In the genomic region with DNA sequence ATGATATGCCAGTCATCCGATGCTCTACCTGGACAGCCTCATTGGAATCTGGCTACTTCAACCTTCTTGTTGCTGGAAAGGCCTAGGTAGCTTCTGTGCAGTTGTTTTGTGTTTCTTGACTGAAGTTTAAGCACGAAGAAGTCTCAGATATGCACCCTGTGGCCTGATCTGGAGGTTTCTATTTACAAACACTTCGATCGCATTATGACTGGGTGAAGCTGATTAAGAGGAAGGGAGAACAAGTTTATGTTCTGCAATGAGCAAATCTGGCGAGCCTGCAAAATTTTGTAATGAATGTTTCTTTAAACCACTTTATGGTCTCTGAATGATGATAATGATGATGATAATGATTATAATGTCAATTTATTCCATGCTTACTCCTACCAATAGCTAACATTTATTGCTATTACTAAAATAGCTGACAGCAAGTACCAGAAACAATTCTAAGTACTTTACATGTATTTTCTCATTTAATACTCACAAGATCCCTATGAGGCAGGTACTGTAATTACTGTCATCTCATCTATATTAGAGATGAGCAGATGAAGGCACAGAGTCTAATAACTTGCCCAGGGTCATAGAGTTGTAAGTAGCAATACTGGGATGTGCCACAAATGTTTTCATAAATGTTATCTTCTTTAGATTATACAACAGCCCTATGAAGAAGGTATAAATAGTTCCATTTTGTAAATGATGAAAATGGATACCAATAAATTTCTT, we compare ENCODE assay signal across 13 cellular contexts.
DNase-seq lines count a peak whose midpoint lies in the region; ATAC-seq and TF ChIP-seq lines count a peak whose summit lies in the region.
"Had no signal": no experiment of that assay in that cellular context is flagged by ENCODE, and none has a peak within 500 bp of the region (broad histone marks: within the 10 kb centered on the region; RNA-seq: fewer than 3 reads in every experiment).

No MANE protein-coding gene starts in this region.

- intact Hi-C loops in psoas muscle (cut with DNase I) (no loop called here), sigmoid colon (cut with DNase I) (no loop called here)

- no peaks in the 10 kb centered on the region for H4K20me1 ChIP-seq in hepatocyte (ENCODE audit: insufficient read depth, poor library complexity, severe bottlenecking)

- TF ChIP-seq CTCF in GM12865 (IDR thresholded peaks at IDR 0.05; ENCODE audit: insufficient read depth, low read depth, low read length, missing control alignments) (no peak), hepatocyte (IDR thresholded peaks at IDR 0.05; ENCODE audit: poor library complexity) (no peak), psoas muscle (IDR thresholded peaks at IDR 0.05) (no peak), sigmoid colon (IDR thresholded peaks at IDR 0.05) (no peak)

- no peaks in the 10 kb centered on the region for H3K79me2 ChIP-seq in hepatocyte

- 90% methylated on average over 5 of the region's 5 CpGs for WGBS in hepatocyte (ENCODE audit: low lambda C conversion rate, missing lambda C conversion rate)
- WGBS in psoas muscle, 3 donors = 78 to 89% (median 78%) methylated on average over 5 of the region's 5 CpGs
- 62 to 75% methylated on average over 5 of the region's 5 CpGs for WGBS in sigmoid colon, 2 donors

- H3K9me2 ChIP-seq in hepatocyte (replicated peaks; ENCODE audit: insufficient read depth) = no peaks in the 10 kb centered on the region

- no peak for TF ChIP-seq POLR2A in sigmoid colon (IDR thresholded peaks at IDR 0.05)

- H3K4me3 ChIP-seq in GM12865 (ENCODE audit: low read depth, low read length) (no peak overlapping the region), hepatocyte (no peak overlapping the region), psoas muscle (no peak overlapping the region), sigmoid colon (no peak overlapping the region)
- H3K4me3 ChIP-seq: lung, right atrium auricular region had no signal

- DNase-seq in GM12865 (ENCODE audit: low read depth) = peak; percentile 51
- DNase-seq in activated effector memory CD4-positive, alpha-beta T cell treated with anti-CD3 and anti-CD28 coated beads, Interleukin-2, amount 50 U/mL, for 16 hours = no peak
- no peak for DNase-seq in hepatocyte (ENCODE audit: low spot score)
- no peak for DNase-seq in psoas muscle
- DNase-seq in sigmoid colon = no peak
- DNase-seq: DMS153; effector memory CD4-positive, alpha-beta T cell; stimulated activated CD4-positive, alpha-beta T cell treated with anti-CD3 and anti-CD28 coated beads, Interleukin-4, amount 100 ng/mL, for 1 hour had no signal

- H3K9me3 ChIP-seq in hepatocyte (ENCODE audit: low read depth) (no peaks in the 10 kb centered on the region), psoas muscle (no peaks in the 10 kb centered on the region), sigmoid colon (no peaks in the 10 kb centered on the region)
- H3K9me3 ChIP-seq: right atrium auricular region had no signal

- no peak overlapping the region for H3K4me2 ChIP-seq in hepatocyte

- TF ChIP-seq EP300 in sigmoid colon (IDR thresholded peaks at IDR 0.05) = no peak

- H3K27me3 ChIP-seq in hepatocyte (no peaks in the 10 kb centered on the region), psoas muscle (ENCODE audit: insufficient read depth in 3 of 3, low read length in 2 of 3) (no peaks in the 10 kb centered on the region), sigmoid colon (no peaks in the 10 kb centered on the region)
- H3K27me3 ChIP-seq: right atrium auricular region had no signal

- H3K27ac ChIP-seq in hepatocyte = no peak overlapping the region
- no peak overlapping the region for H3K27ac ChIP-seq in psoas muscle
- no peak overlapping the region for H3K27ac ChIP-seq in sigmoid colon
- H3K27ac ChIP-seq: right atrium auricular region had no signal

- H3K4me1 ChIP-seq in hepatocyte (ENCODE audit: insufficient read depth) (no peaks in the 10 kb centered on the region), psoas muscle (no peaks in the 10 kb centered on the region), sigmoid colon (no peaks in the 10 kb centered on the region)
- H3K4me1 ChIP-seq: right atrium auricular region had no signal

- ATAC-seq in GM18868 (IDR thresholded peaks at IDR 0.05; ENCODE audit: unreplicated experiment) (peak; percentile 97), GM21825 (IDR thresholded peaks at IDR 0.05; ENCODE audit: unreplicated experiment) (peak; percentile 61), HG03469 (IDR thresholded peaks at IDR 0.05; ENCODE audit: unreplicated experiment) (peak; percentile 68), psoas muscle (no peak)

- H2AFZ ChIP-seq in hepatocyte = no peak overlapping the region

- H3K36me3 ChIP-seq in hepatocyte (replicated peaks; ENCODE audit: insufficient read depth, low read depth) (no peaks in the 10 kb centered on the region), psoas muscle (ENCODE audit: insufficient read depth in 1 of 2, low read depth in 1 of 2) (no peaks in the 10 kb centered on the region), sigmoid colon (no peaks in the 10 kb centered on the region)
- H3K36me3 ChIP-seq: right atrium auricular region had no signal

Comparison
In these comparisons a context has a peak if more than half of its experiments do, and no peak if none do; other contexts are left out.
1. ATAC-seq: peak in GM18868 (single experiment), GM21825 (single experiment) and HG03469 (single experiment); none in psoas muscle (0 of 4).